In genomic region chr3:27577504-27577903, GRCh38 we compare ENCODE assay signal across 28 cellular contexts.
A peak's percentile ranks its signal among the peaks of the same experiment; 100 is the strongest.
DNase-seq lines count a peak whose midpoint lies in the region; ATAC-seq and TF ChIP-seq lines count a peak whose summit lies in the region.
"Had no signal": no experiment of that assay in that cellular context is flagged by ENCODE, and none has a peak within 500 bp of the region (broad histone marks: within the 10 kb centered on the region; RNA-seq: fewer than 3 reads in every experiment).

No MANE protein-coding gene starts in this region.

- H3K27me3 ChIP-seq in right atrium auricular region (no peaks in the 10 kb centered on the region), suprapubic skin (no peaks in the 10 kb centered on the region), sigmoid colon (no peaks in the 10 kb centered on the region)
- H3K27me3 ChIP-seq: BLaER1, hepatocyte, left lung, pancreas, right lobe of liver, SJCRH30, upper lobe of right lung had no signal

- TF ChIP-seq POLR2A in suprapubic skin (IDR thresholded peaks at IDR 0.05) = no peak
- no peak for TF ChIP-seq POLR2A in sigmoid colon (IDR thresholded peaks at IDR 0.05)

- 50% methylated on average over 5 of the region's 5 CpGs for WGBS in suprapubic skin
- 93 to 98% methylated on average over 5 of the region's 5 CpGs for WGBS in sigmoid colon, 2 donors

- TF ChIP-seq CTCF in right atrium auricular region (IDR thresholded peaks at IDR 0.05) = no peak
- no peak for TF ChIP-seq CTCF in suprapubic skin (IDR thresholded peaks at IDR 0.05)
- no peak for TF ChIP-seq CTCF in sigmoid colon (IDR thresholded peaks at IDR 0.05)

- DNase-seq in MV-4-11 (lab: John Stamatoyannopoulos, UW) (peak; percentile 35), fibroblast of gingiva (ENCODE audit: low read depth) (peak; percentile 51), right atrium auricular region (ENCODE audit: low spot score) (no peak), suprapubic skin (ENCODE audit: low spot score in 2 of 2) (no peak), sigmoid colon (no peak), T1000 (lab: John Stamatoyannopoulos, UW) (no peak), DMS153 (lab: John Stamatoyannopoulos, UW) (no peak)
- DNase-seq: ACHN; activated CD4-positive, alpha-beta memory T cell treated with anti-CD3 and anti-CD28 coated beads for 36 hours; activated effector memory CD4-positive, alpha-beta T cell treated with Interleukin-2 at 50 U/mL for 16 hours; activated naive CD8-positive, alpha-beta T cell treated with anti-CD3 and anti-CD28 coated beads for 36 hours; effector memory CD4-positive, alpha-beta T cell; GF-D8; H7; immature natural killer cell; left lung; NCI-H1694 treated with DMSO at 0.1 percent for 48 hours; NCI-H524 treated with DMSO at 0.1 percent for 48 hours; NK-92 treated with Interleukin-12 subunit alpha and Interleukin-12 subunit beta, amount 100 ng/mL, for 24 hours; pancreas; right lobe of liver; SJCRH30; upper lobe of right lung had no signal

- H3K4me3 ChIP-seq in right atrium auricular region (no peak overlapping the region), suprapubic skin (no peak overlapping the region), sigmoid colon (no peak overlapping the region)
- H3K4me3 ChIP-seq: BLaER1, hepatocyte, left lung, pancreas, right lobe of liver, SJCRH30, upper lobe of right lung had no signal

- no peak for TF ChIP-seq EP300 in suprapubic skin (IDR thresholded peaks at IDR 0.05)
- no peak for TF ChIP-seq EP300 in sigmoid colon (IDR thresholded peaks at IDR 0.05)

- H3K9me3 ChIP-seq in right atrium auricular region (no peaks in the 10 kb centered on the region), suprapubic skin (no peaks in the 10 kb centered on the region), sigmoid colon (no peaks in the 10 kb centered on the region)
- H3K9me3 ChIP-seq: BLaER1, left lung, pancreas, right lobe of liver, SJCRH30, upper lobe of right lung had no signal

- intact Hi-C loops in sigmoid colon (cut with DNase I) = no loop called here

- peak overlapping the region; percentile 59 to 79 for H3K27ac ChIP-seq in right atrium auricular region
- H3K27ac ChIP-seq in suprapubic skin = peak overlapping the region; percentile 42
- peak overlapping the region in 2 of 4 donors; percentile 22 to 40 for H3K27ac ChIP-seq in sigmoid colon
- H3K27ac ChIP-seq: BLaER1, hepatocyte, KMS-11, left lung, pancreas, SJCRH30, upper lobe of right lung had no signal

- no peaks in the 10 kb centered on the region for H3K4me1 ChIP-seq in right atrium auricular region
- peaks cover 6% of the 10 kb centered on the region for H3K4me1 ChIP-seq in suprapubic skin
- H3K4me1 ChIP-seq in sigmoid colon = peaks cover 0 to 9% (median 5%) of the 10 kb centered on the region in 4 donors
- H3K4me1 ChIP-seq: BLaER1, left lung, pancreas, right lobe of liver, SJCRH30, upper lobe of right lung had no signal

- H3K36me3 ChIP-seq in right atrium auricular region (no peaks in the 10 kb centered on the region), suprapubic skin (no peaks in the 10 kb centered on the region), sigmoid colon (no peaks in the 10 kb centered on the region)
- H3K36me3 ChIP-seq: BLaER1, left lung, pancreas, right lobe of liver, SJCRH30, upper lobe of right lung had no signal

- ATAC-seq in GM21576 (IDR thresholded peaks at IDR 0.05; ENCODE audit: unreplicated experiment) = no peak
- ATAC-seq: left lung; natural killer cell treated with Interleukin-12 subunit alpha and Interleukin-12 subunit beta and Interleukin-15 and Interleukin-18, amount 100 ng/mL, for 72 hours; upper lobe of right lung had no signal

Comparison
In these comparisons a context has a peak if more than half of its experiments do, and no peak if none do; other contexts are left out.
1. DNase-seq: peak in MV-4-11 (single experiment) and fibroblast of gingiva (single experiment); none in right atrium auricular region (single experiment), suprapubic skin (0 of 2), sigmoid colon (single experiment), T1000 (single experiment) and DMS153 (single experiment).